20 cellular contexts compared by ENCODE assay signal in the genomic region with DNA sequence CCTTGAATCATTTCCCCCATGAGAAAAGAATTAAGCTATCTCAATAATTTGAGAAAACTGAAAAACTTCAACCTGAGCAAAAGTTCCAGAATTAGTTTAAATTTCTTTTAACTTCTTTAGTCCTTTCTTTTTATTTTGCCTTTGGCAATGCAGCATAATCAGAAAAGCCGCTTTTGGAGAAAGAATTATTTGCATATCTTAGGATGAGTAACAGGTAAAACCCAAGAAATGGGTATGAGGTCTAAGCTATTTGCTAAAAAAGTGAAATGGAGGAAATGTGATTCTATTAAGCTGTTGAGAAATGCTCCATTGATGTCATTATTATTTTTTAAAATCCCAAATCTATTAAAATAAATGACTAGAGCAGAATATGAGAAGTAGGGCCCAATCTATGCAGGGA.
"Had no signal": no experiment of that assay in that cellular context is flagged by ENCODE, and none has a peak within 500 bp of the region (broad histone marks: within the 10 kb centered on the region; RNA-seq: fewer than 3 reads in every experiment).

No MANE protein-coding gene starts in this region.

- DNase-seq: KBM-7, MV-4-11, NCI-H1048, NCI-H1105, NCI-H1417, NCI-H1436 treated with DMSO at 0.1 percent for 48 hours, NCI-H1694, NCI-H187 treated with DMSO at 0.1 percent for 48 hours, NCI-H2029 treated with DMSO at 0.1 percent for 48 hours, NCI-H2171 treated with DMSO at 0.1 percent for 48 hours, NCI-H345, NCI-H446 treated with DMSO at 0.1 percent for 48 hours, NCI-H524, NCI-H526 treated with DMSO at 0.1 percent for 48 hours, NCI-H748 treated with DMSO at 0.1 percent for 48 hours, SHP77, SK-N-SH, T-helper 1 cell had no signal

- H3K9ac ChIP-seq: SK-N-SH had no signal

- H3K9me3 ChIP-seq: SK-N-SH had no signal

- ATAC-seq: Panc1 had no signal

- H3K4me2 ChIP-seq: SK-N-SH had no signal

- H3K9me2 ChIP-seq: SK-N-SH had no signal

- H3K27ac ChIP-seq: RWPE1 had no signal
